10 cellular contexts compared by ENCODE assay signal in the genomic region with DNA sequence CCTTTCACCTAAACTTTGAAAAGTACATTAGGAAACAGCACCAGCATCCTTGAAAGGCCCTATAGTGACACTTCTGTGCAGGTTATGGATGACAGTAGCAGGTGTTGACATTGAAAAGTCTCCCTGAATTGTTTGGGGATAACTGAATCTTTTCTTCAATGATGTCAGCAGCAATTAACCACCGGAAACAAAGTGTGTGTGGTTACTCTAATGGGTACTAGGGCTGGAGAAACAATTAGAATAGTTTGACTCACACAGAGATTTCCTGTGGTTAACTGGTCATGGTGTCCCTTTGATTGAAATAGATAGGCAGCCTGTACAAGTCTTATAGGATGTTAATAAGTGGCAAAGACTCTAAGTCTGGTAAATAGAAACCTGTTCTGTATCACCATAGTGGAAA.
A peak's percentile ranks its signal among the peaks of the same experiment; 100 is the strongest.
DNase-seq lines count a peak whose midpoint lies in the region; ATAC-seq, FAIRE-seq and TF ChIP-seq lines count a peak whose summit lies in the region.
"Had no signal": no experiment of that assay in that cellular context is flagged by ENCODE, and none has a peak within 500 bp of the region (broad histone marks: within the 10 kb centered on the region; RNA-seq: fewer than 3 reads in every experiment).

No MANE protein-coding gene starts in this region.

- H3K4me3 ChIP-seq in astrocyte (ENCODE audit: insufficient read depth, low read depth, low read length) (no peak overlapping the region), Peyer's patch (no peak overlapping the region), vagina (no peak overlapping the region)

- intact Hi-C loops in vagina (cut with DNase I): no loop called here

- H3K36me3 ChIP-seq in astrocyte (ENCODE audit: insufficient read depth, low read length): no peaks in the 10 kb centered on the region
- no peaks in the 10 kb centered on the region for H3K36me3 ChIP-seq in Peyer's patch
- no peaks in the 10 kb centered on the region for H3K36me3 ChIP-seq in vagina

- ATAC-seq in GM21515 (IDR thresholded peaks at IDR 0.05; ENCODE audit: unreplicated experiment) (peak; percentile 91), HG03442 (IDR thresholded peaks at IDR 0.05; ENCODE audit: unreplicated experiment) (peak; percentile 99)
- no peak for ATAC-seq in activated naive CD4-positive, alpha-beta T cell treated with anti-CD3 and anti-CD28 coated beads, Interleukin-2, amount 50 U/mL, for 72 hours

- H3K79me2 ChIP-seq in astrocyte (ENCODE audit: insufficient read depth, low read length): no peaks in the 10 kb centered on the region
- H3K79me2 ChIP-seq: parathyroid adenoma had no signal

- no peak overlapping the region for H3K4me3 Mint-ChIP-seq in astrocyte (ENCODE audit: unreplicated experiment)
- H3K4me3 Mint-ChIP-seq: endodermal cell had no signal

- FAIRE-seq in astrocyte (lab: Jason Lieb, UNC): peak; percentile 94

- TF ChIP-seq CTCF in astrocyte (IDR thresholded peaks at IDR 0.05; ENCODE audit: insufficient read depth, low read depth, low read length) (no peak), Peyer's patch (IDR thresholded peaks at IDR 0.05) (no peak), vagina (IDR thresholded peaks at IDR 0.05) (no peak)

- H3K27me3 ChIP-seq in astrocyte (ENCODE audit: insufficient read depth, low read length) (no peaks in the 10 kb centered on the region), Peyer's patch (no peaks in the 10 kb centered on the region), vagina (no peaks in the 10 kb centered on the region)

- H3K9me3 Mint-ChIP-seq in astrocyte (ENCODE audit: unreplicated experiment): peaks cover 5% of the 10 kb centered on the region
- H3K9me3 Mint-ChIP-seq in activated naive CD4-positive, alpha-beta T cell treated with anti-CD3 and anti-CD28 coated beads, Interleukin-2, amount 50 U/mL, for 72 hours: peaks cover 7 to 8% of the 10 kb centered on the region in 2 donors

- no peaks in the 10 kb centered on the region for H4K20me1 ChIP-seq in astrocyte (ENCODE audit: insufficient read depth, low read length)

- TF ChIP-seq POLR2A in Peyer's patch (IDR thresholded peaks at IDR 0.05) (no peak), vagina (IDR thresholded peaks at IDR 0.05) (no peak)

- H3K27ac ChIP-seq in astrocyte (ENCODE audit: low read depth, low read length) (no peak overlapping the region), Peyer's patch (no peak overlapping the region), vagina (no peak overlapping the region)
- H3K27ac ChIP-seq: parathyroid adenoma had no signal

- DNase-seq in ELR (ENCODE audit: low read depth): peak; percentile 83
- DNase-seq in astrocyte (ENCODE audit: low read depth): peak; percentile 78
- no peak for DNase-seq in NCI-H446 (lab: John Stamatoyannopoulos, UW)
- DNase-seq in activated naive CD4-positive, alpha-beta T cell treated with anti-CD3 and anti-CD28 coated beads, Interleukin-2, amount 50 U/mL, for 72 hours (ENCODE audit: low spot score in 2 of 2): no peak
- DNase-seq in Peyer's patch: no peak
- no peak for DNase-seq in vagina (ENCODE audit: extremely low spot score in 2 of 2)
- DNase-seq: endodermal cell had no signal

- no peaks in the 10 kb centered on the region for H3K9me3 ChIP-seq in astrocyte (ENCODE audit: insufficient read depth, low read depth, low read length)
- H3K9me3 ChIP-seq in Peyer's patch: no peaks in the 10 kb centered on the region
- no peaks in the 10 kb centered on the region for H3K9me3 ChIP-seq in vagina

- H3K4me1 ChIP-seq in astrocyte (ENCODE audit: insufficient read depth, low read length): no peaks in the 10 kb centered on the region
- H3K4me1 ChIP-seq in Peyer's patch: no peaks in the 10 kb centered on the region
- H3K4me1 ChIP-seq in vagina: no peaks in the 10 kb centered on the region
- H3K4me1 ChIP-seq: parathyroid adenoma had no signal

- H3K27me3 Mint-ChIP-seq in astrocyte (ENCODE audit: low read depth, unreplicated experiment): no peaks in the 10 kb centered on the region

- H3K36me3 Mint-ChIP-seq in astrocyte (ENCODE audit: low read depth, unreplicated experiment): no peaks in the 10 kb centered on the region
- H3K36me3 Mint-ChIP-seq in activated naive CD4-positive, alpha-beta T cell treated with anti-CD3 and anti-CD28 coated beads, Interleukin-2, amount 50 U/mL, for 72 hours: no peaks in the 10 kb centered on the region

- peaks cover 10% of the 10 kb centered on the region for H3K4me1 Mint-ChIP-seq in astrocyte (ENCODE audit: low read depth, unreplicated experiment)

- H3K9ac ChIP-seq in astrocyte (ENCODE audit: low read length): no peak overlapping the region
- H3K9ac ChIP-seq: parathyroid adenoma had no signal

- H3K27ac Mint-ChIP-seq in astrocyte (ENCODE audit: unreplicated experiment): no peak overlapping the region
- H3K27ac Mint-ChIP-seq in activated naive CD4-positive, alpha-beta T cell treated with anti-CD3 and anti-CD28 coated beads, Interleukin-2, amount 50 U/mL, for 72 hours: no peak overlapping the region
- H3K27ac Mint-ChIP-seq: endodermal cell had no signal

- no peak overlapping the region for H2AFZ ChIP-seq in astrocyte (ENCODE audit: low read depth, low read length)
- H2AFZ ChIP-seq: parathyroid adenoma had no signal

- peak overlapping the region; percentile 3 for H3K4me2 ChIP-seq in astrocyte (ENCODE audit: low read length)

Comparison
In these comparisons a context has a peak if more than half of its experiments do, and no peak if none do; other contexts are left out.
1. DNase-seq: peak in ELR (single experiment) and astrocyte (single experiment); none in NCI-H446 (0 of 2), activated naive CD4-positive, alpha-beta T cell treated with anti-CD3 and anti-CD28 coated beads, Interleukin-2, amount 50 U/mL, for 72 hours (0 of 2), Peyer's patch (0 of 3) and vagina (0 of 2).
2. ATAC-seq: peak in GM21515 (single experiment) and HG03442 (single experiment); none in activated naive CD4-positive, alpha-beta T cell treated with anti-CD3 and anti-CD28 coated beads, Interleukin-2, amount 50 U/mL, for 72 hours (0 of 2).